ENCODE assay signal across 8 cellular contexts in the genomic region with DNA sequence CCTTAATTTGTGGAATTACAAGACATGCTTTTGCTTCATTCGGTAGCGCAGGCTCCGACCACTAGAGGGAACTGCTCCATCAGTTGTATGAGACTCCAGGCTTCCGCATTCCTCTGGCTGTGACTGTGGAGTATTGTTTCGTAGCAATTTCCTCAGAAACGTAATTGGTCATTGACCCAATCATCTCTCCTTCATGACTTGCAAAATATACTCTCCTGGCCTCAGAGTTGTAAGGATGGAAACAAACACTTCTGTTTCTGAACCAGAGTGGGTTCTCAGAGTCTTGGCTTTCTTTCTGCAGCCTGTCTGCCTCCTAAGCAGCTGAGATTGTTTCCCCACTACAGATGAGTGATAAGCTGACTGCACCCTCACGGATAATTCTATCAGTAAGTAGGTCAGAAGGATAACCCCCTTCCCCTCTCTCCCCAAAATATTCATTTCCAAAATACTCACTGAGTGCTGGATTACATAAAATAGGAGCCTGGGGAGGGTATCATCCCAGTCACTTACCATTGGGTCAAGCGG.
A peak's percentile ranks its signal among the peaks of the same experiment; 100 is the strongest.
DNase-seq lines count a peak whose midpoint lies in the region; ATAC-seq and TF ChIP-seq lines count a peak whose summit lies in the region.

No MANE protein-coding gene starts in this region.

- peak; percentile 97 for TF ChIP-seq CTCF in VCaP (conservative IDR thresholded peaks at IDR 0.05)

- DNase-seq in Ammon's horn (ENCODE audit: low spot score) = peak; percentile 95
- DNase-seq in NCI-H2107 treated with DMSO at 0.1 percent for 48 hours (lab: John Stamatoyannopoulos, UW; ENCODE audit: unreplicated experiment) = peak; percentile 74
- DNase-seq in left colon = peak; percentile 78 to 89
- peak; percentile 7 to 27 for DNase-seq in stimulated activated CD4-positive, alpha-beta T cell treated with anti-CD3 and anti-CD28 coated beads, Interleukin-1b, Interleukin-23, amount 100 ng/mL, for 4 hours (ENCODE audit: low read depth in 2 of 2)

- H3K27ac ChIP-seq in VCaP = no peak overlapping the region; the same call in 1 of the 2 replicates
- H3K27ac ChIP-seq in cingulate gyrus (ENCODE audit: low read depth, low read length) = peak overlapping the region; percentile 82

- intact Hi-C loops in left colon (cut with DNase I, micrococcal nuclease) = loop anchor here in 1 of 2 donors (10.0 kb wide), 1 partner anchor 428 kb away; no protein-coding TSS in a partner anchor

- peak; percentile 89 for ATAC-seq in GM18870 (IDR thresholded peaks at IDR 0.05; ENCODE audit: unreplicated experiment)
- ATAC-seq in HG03097 (IDR thresholded peaks at IDR 0.05; ENCODE audit: low FRiP score, unreplicated experiment) = peak; percentile 91
- peak; percentile 100 for ATAC-seq in left colon

Comparison
In these comparisons a context has a peak if more than half of its experiments do, and no peak if none do; other contexts are left out.
1. DNase-seq: peak in every context shown above with its lines; median percentile 95 in Ammon's horn; 84 in left colon; 74 in NCI-H2107 treated with DMSO at 0.1 percent for 48 hours; 17 in stimulated activated CD4-positive, alpha-beta T cell treated with anti-CD3 and anti-CD28 coated beads, Interleukin-1b, Interleukin-23, amount 100 ng/mL, for 4 hours.